12 cellular contexts compared by ENCODE assay signal in genomic region chr19:49874503-49875157, GRCh38. TPM values are rescaled to one million over a fixed set of nuclear protein-coding genes. Genes with fewer than 3 reads are reported as not detected.
A peak's percentile ranks its signal among the peaks of the same experiment; 100 is the strongest.
DNase-seq lines count a peak whose midpoint lies in the region; ATAC-seq and TF ChIP-seq lines count a peak whose summit lies in the region.
"Had no signal": no experiment of that assay in that cellular context is flagged by ENCODE, and none has a peak within 500 bp of the region (broad histone marks: within the 10 kb centered on the region; RNA-seq: fewer than 3 reads in every experiment).

No MANE protein-coding gene starts in this region.

- no peaks in the 10 kb centered on the region; the same call in 1 of the 2 replicates for H3K79me2 ChIP-seq in H9 (ENCODE audit: insufficient read depth, low read length)

- H3K56ac ChIP-seq in H9 (ENCODE audit: insufficient read length, low read depth, low read length): no peak overlapping the region

- H4K91ac ChIP-seq in H9 (ENCODE audit: insufficient read length, low read depth, low read length): no peak overlapping the region

- no peak overlapping the region for H3K9ac ChIP-seq in H9 (ENCODE audit: extremely low read depth, insufficient read length, low read length)

- no peak overlapping the region for H3K4me2 ChIP-seq in H9 (ENCODE audit: insufficient read depth, insufficient read length, low read length)

- no peak overlapping the region for H2BK120ac ChIP-seq in H9 (ENCODE audit: low read depth, low read length, poor library complexity, severe bottlenecking)

- DNase-seq in AG10803 (ENCODE audit: low read depth): no peak
- DNase-seq in H9: no peak
- no peak for DNase-seq in activated naive CD8-positive, alpha-beta T cell treated with anti-CD3 and anti-CD28 coated beads, Interleukin-2, amount 50 U/mL, for 24 hours
- no peak for DNase-seq in mesothelial cell of epicardium (ENCODE audit: low spot score in 2 of 2, unreplicated experiment in 2 of 2)
- DNase-seq in stimulated activated CD4-positive, alpha-beta T cell treated with anti-CD3 and anti-CD28 coated beads, Interleukin-4, amount 100 ng/mL, for 24 hours: no peak
- DNase-seq in NCI-H2227 treated with DMSO at 0.1 percent for 48 hours (lab: John Stamatoyannopoulos, UW): no peak
- DNase-seq: erythroblast, NCI-H1092, NCI-H526 treated with DMSO at 0.1 percent for 48 hours had no signal

- H3K27me3 ChIP-seq in H9 (ENCODE audit: insufficient read depth, low read length): no peaks in the 10 kb centered on the region

- TF ChIP-seq CTCF in AG10803 (conservative IDR thresholded peaks at IDR 0.05; ENCODE audit: low read length): no peak
- no peak for TF ChIP-seq CTCF in H9 (conservative IDR thresholded peaks at IDR 0.05)
- no peak for TF ChIP-seq CTCF in mesothelial cell of epicardium (IDR thresholded peaks at IDR 0.05; ENCODE audit: unreplicated experiment)

- no peak overlapping the region for H3K18ac ChIP-seq in H9 (ENCODE audit: insufficient read length, low read depth, low read length)

- no peaks in the 10 kb centered on the region for H3K9me3 Mint-ChIP-seq in H9
- no peaks in the 10 kb centered on the region for H3K9me3 Mint-ChIP-seq in activated naive CD8-positive, alpha-beta T cell treated with anti-CD3 and anti-CD28 coated beads, Interleukin-2, amount 50 U/mL, for 24 hours
- no peaks in the 10 kb centered on the region for H3K9me3 Mint-ChIP-seq in mesothelial cell of epicardium

- peaks cover 2% of the 10 kb centered on the region; the same call in 1 of the 2 replicates for H3K4me1 ChIP-seq in H9 (ENCODE audit: insufficient read depth, low read length)

- H3K79me1 ChIP-seq in H9 (ENCODE audit: insufficient read depth, low read depth, low read length, poor library complexity, severe bottlenecking): no peaks in the 10 kb centered on the region

- WGBS in H9 (ENCODE audit: extremely low coverage, insufficient read length, low lambda C conversion rate): no CpG with 5 or more reads among the region's 11 CpGs

- no peak overlapping the region for H3K4ac ChIP-seq in H9 (ENCODE audit: low read depth, low read length)

- H3K14ac ChIP-seq in H9 (ENCODE audit: insufficient read depth, low read length): no peak overlapping the region

- no peak overlapping the region for H2BK15ac ChIP-seq in H9 (ENCODE audit: low read depth, low read length)

- no peaks in the 10 kb centered on the region for H3K9me3 ChIP-seq in H9 (ENCODE audit: control insufficient read depth, low read depth, low read length)

- H3K4me3 ChIP-seq in AG10803 (ENCODE audit: low read length): peak overlapping the region; percentile 100

- H4K8ac ChIP-seq in H9 (replicated peaks; ENCODE audit: insufficient read length, low read depth, low read length): no peak overlapping the region

- no peaks in the 10 kb centered on the region for H3K27me3 Mint-ChIP-seq in H9 (ENCODE audit: low read depth)
- H3K27me3 Mint-ChIP-seq in activated naive CD8-positive, alpha-beta T cell treated with anti-CD3 and anti-CD28 coated beads, Interleukin-2, amount 50 U/mL, for 24 hours: no peaks in the 10 kb centered on the region
- H3K27me3 Mint-ChIP-seq in mesothelial cell of epicardium (ENCODE audit: low read depth): no peaks in the 10 kb centered on the region

- peaks cover 23 to 31% of the 10 kb centered on the region in 2 experiments for H3K4me1 Mint-ChIP-seq in H9
- peaks cover 39% of the 10 kb centered on the region for H3K4me1 Mint-ChIP-seq in activated naive CD8-positive, alpha-beta T cell treated with anti-CD3 and anti-CD28 coated beads, Interleukin-2, amount 50 U/mL, for 24 hours
- peaks cover 32% of the 10 kb centered on the region for H3K4me1 Mint-ChIP-seq in mesothelial cell of epicardium

- H3K23me2 ChIP-seq in H9 (ENCODE audit: insufficient read length, low read depth, low read length, poor library complexity, severe bottlenecking): peaks cover 17% of the 10 kb centered on the region

- no peak overlapping the region for H3K27ac ChIP-seq in H9 (ENCODE audit: insufficient read length, low read depth, low read length)

- H3K36me3 Mint-ChIP-seq in H9 (ENCODE audit: insufficient read depth in 1 of 3, low read depth in 3 of 3): peaks cover 11 to 22% (median 15%) of the 10 kb centered on the region in 3 experiments
- H3K36me3 Mint-ChIP-seq in activated naive CD8-positive, alpha-beta T cell treated with anti-CD3 and anti-CD28 coated beads, Interleukin-2, amount 50 U/mL, for 24 hours (ENCODE audit: low read depth): peaks cover 9% of the 10 kb centered on the region
- peaks cover 5% of the 10 kb centered on the region for H3K36me3 Mint-ChIP-seq in mesothelial cell of epicardium

- no peak overlapping the region for H3T11ph ChIP-seq in H9 (ENCODE audit: low read length)

- no peak overlapping the region for H2AK5ac ChIP-seq in H9 (ENCODE audit: insufficient read length, low read length)

- H3K23ac ChIP-seq in H9 (ENCODE audit: insufficient read length, low read depth, low read length): no peak overlapping the region

- no peaks in the 10 kb centered on the region for H4K20me1 ChIP-seq in H9 (ENCODE audit: control insufficient read depth, insufficient read depth, insufficient read length)

- H3K27ac Mint-ChIP-seq in H9 (peak overlapping the region in 2 of 3 experiments; percentile 45 to 86; a peak in 4 of 7 replicates), mesothelial cell of epicardium (peak overlapping the region; percentile 53)
- peak overlapping the region; percentile 65 for H3K27ac Mint-ChIP-seq in activated naive CD8-positive, alpha-beta T cell treated with anti-CD3 and anti-CD28 coated beads, Interleukin-2, amount 50 U/mL, for 24 hours

- H3K4me3 Mint-ChIP-seq in H9 (peak overlapping the region in 1 of 2 experiments; percentile 43; a peak in 3 of 5 replicates), mesothelial cell of epicardium (no peak overlapping the region)
- H3K4me3 Mint-ChIP-seq in activated naive CD8-positive, alpha-beta T cell treated with anti-CD3 and anti-CD28 coated beads, Interleukin-2, amount 50 U/mL, for 24 hours: no peak overlapping the region

- H2BK12ac ChIP-seq in H9 (ENCODE audit: insufficient read length, low read depth, low read length): no peak overlapping the region

- no peak overlapping the region for H2AFZ ChIP-seq in H9 (ENCODE audit: low read length)

- no peak overlapping the region for H2BK20ac ChIP-seq in H9 (ENCODE audit: low read depth, low read length, poor library complexity, severe bottlenecking)

- H4K5ac ChIP-seq in H9 (ENCODE audit: insufficient read length, low read depth, low read length): no peak overlapping the region

- no peak overlapping the region for H2BK5ac ChIP-seq in H9 (ENCODE audit: insufficient read length, low read length)

- ATAC-seq in activated naive CD8-positive, alpha-beta T cell treated with anti-CD3 and anti-CD28 coated beads, Interleukin-2, amount 50 U/mL, for 24 hours: no peak
- ATAC-seq in HG02840 (IDR thresholded peaks at IDR 0.05; ENCODE audit: low FRiP score, unreplicated experiment) (no peak), GM19324 (IDR thresholded peaks at IDR 0.05; ENCODE audit: low FRiP score, unreplicated experiment) (no peak)

RNA-seq across cellular contexts. Expression of gene AKT1S1, which starts 2.5 kb away (rescaled TPM):
- 43.5 and 44.6 TPM in 2 replicates for total RNA-seq in H9 (2021)
- total RNA-seq in mesothelial cell of epicardium: 41.8 to 45.3 TPM (median 42.5 TPM) in 3 replicates

RNA-seq across cellular contexts. Expression of gene TBC1D17, which starts 2.9 kb away (rescaled TPM):
- total RNA-seq in H9 (2021) (33.6 and 33.9 TPM in 2 replicates), mesothelial cell of epicardium (46.8 to 53.7 TPM (median 49.7 TPM) in 3 replicates)

RNA-seq across cellular contexts. Expression of gene PNKP, which starts 7.3 kb away (rescaled TPM):
- 144 and 157 TPM in 2 replicates for total RNA-seq in H9 (2021)
- 96.6 to 103 TPM (median 97.8 TPM) in 3 replicates for total RNA-seq in mesothelial cell of epicardium

RNA-seq across cellular contexts. Expression of gene IL4I1, which starts 22.1 kb away (rescaled TPM):
- total RNA-seq in H9 (2021): 0.29 and 0.61 TPM in 2 replicates
- 1.3 to 1.7 TPM (median 1.6 TPM) in 3 replicates for total RNA-seq in mesothelial cell of epicardium
- total RNA-seq: smooth muscle cell had no signal

RNA-seq across cellular contexts. Expression of gene PTOV1, which starts 23.7 kb away (rescaled TPM):
- total RNA-seq in H9 (2021) (309 and 317 TPM in 2 replicates), mesothelial cell of epicardium (415 to 431 TPM (median 422 TPM) in 3 replicates)
